Comparison of ENCODE assay signal across 8 cellular contexts in the genomic region with DNA sequence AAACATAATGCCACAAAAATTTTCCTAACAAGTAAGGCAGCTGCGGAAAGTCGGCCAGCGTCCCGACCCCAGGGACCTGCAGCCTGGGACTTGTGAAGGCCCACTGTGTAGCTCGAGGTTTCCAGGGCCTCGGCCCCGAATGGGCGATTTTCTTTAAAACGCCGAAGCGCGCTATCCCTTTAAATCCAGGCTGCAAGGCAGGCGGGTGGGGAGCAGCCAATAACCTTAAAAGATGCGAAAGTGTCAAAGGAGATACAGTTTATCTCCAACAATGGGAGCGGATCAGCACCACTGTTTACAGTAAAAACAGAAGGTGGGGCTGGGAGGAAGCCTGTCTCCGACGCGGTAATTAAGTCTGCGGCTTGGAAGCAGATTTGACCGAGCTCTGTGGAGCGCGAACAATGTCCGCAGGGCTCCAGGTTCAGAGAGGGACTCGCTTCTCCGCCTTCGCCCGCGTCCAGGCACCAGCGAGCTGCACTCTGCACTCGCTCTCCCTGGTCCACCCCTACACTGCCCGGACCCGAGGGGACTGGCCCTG.
A peak's percentile ranks its signal among the peaks of the same experiment; 100 is the strongest.
DNase-seq lines count a peak whose midpoint lies in the region; ATAC-seq lines count a peak whose summit lies in the region.

No MANE protein-coding gene starts in this region.

- H3K4me3 ChIP-seq in neuron (ENCODE audit: low read length), result peak overlapping the region; percentile 92

- H3K27me3 Mint-ChIP-seq in activated T-cell treated with anti-CD3 and anti-CD28 coated beads, Interleukin-2, amount 50 U/mL, for 24 hours, result peaks cover 30% of the 10 kb centered on the region

- no peaks in the 10 kb centered on the region for H3K9me3 Mint-ChIP-seq in activated T-cell treated with anti-CD3 and anti-CD28 coated beads, Interleukin-2, amount 50 U/mL, for 24 hours

- H3K4me1 ChIP-seq in neuron (ENCODE audit: insufficient read depth, low read length), result peaks cover 23% of the 10 kb centered on the region

- H3K36me3 Mint-ChIP-seq in activated T-cell treated with anti-CD3 and anti-CD28 coated beads, Interleukin-2, amount 50 U/mL, for 24 hours (ENCODE audit: low read depth), result peaks cover 6% of the 10 kb centered on the region

- peak overlapping the region; percentile 67 for H3K4me3 Mint-ChIP-seq in activated T-cell treated with anti-CD3 and anti-CD28 coated beads, Interleukin-2, amount 50 U/mL, for 24 hours

- H3K9me3 ChIP-seq in neuron (ENCODE audit: low read length), result no peaks in the 10 kb centered on the region

- H3K27me3 ChIP-seq in neuron (ENCODE audit: insufficient read depth, low read length), result no peaks in the 10 kb centered on the region

- ATAC-seq in HG02642 (IDR thresholded peaks at IDR 0.05; ENCODE audit: poor library complexity, unreplicated experiment), result no peak

- H3K36me3 ChIP-seq in neuron (ENCODE audit: insufficient read depth, low read length), result no peaks in the 10 kb centered on the region

- H3K27ac Mint-ChIP-seq in activated T-cell treated with anti-CD3 and anti-CD28 coated beads, Interleukin-2, amount 50 U/mL, for 24 hours, result peak overlapping the region; percentile 59

- H3K4me1 Mint-ChIP-seq in activated T-cell treated with anti-CD3 and anti-CD28 coated beads, Interleukin-2, amount 50 U/mL, for 24 hours (ENCODE audit: low read depth), result peaks cover 49% of the 10 kb centered on the region

- no peak overlapping the region for H2AFZ ChIP-seq in neuron (ENCODE audit: low read depth, low read length)

- DNase-seq in stimulated activated CD4-positive, alpha-beta T cell treated with anti-CD3 and anti-CD28 coated beads, Interleukin-1b, Interleukin-23, amount 100 ng/mL, for 48 hours, result peak; percentile 3
- no peak for DNase-seq in stimulated activated CD4-positive, alpha-beta T cell treated with anti-CD3 and anti-CD28 coated beads, Interleukin-15, amount 100 ng/mL, for 24 hours
- DNase-seq in NCI-H146 (lab: John Stamatoyannopoulos, UW) (peak; percentile 82), foreskin melanocyte (peak; percentile 55), COLO829 (ENCODE audit: low spot score) (no peak)
- DNase-seq in activated T-cell treated with anti-CD3 and anti-CD28 coated beads, Interleukin-2, amount 50 U/mL, for 24 hours, result no peak

Comparison
In these comparisons a context has a peak if more than half of its experiments do, and no peak if none do; other contexts are left out.
1. DNase-seq: peak in stimulated activated CD4-positive, alpha-beta T cell treated with anti-CD3 and anti-CD28 coated beads, Interleukin-1b, Interleukin-23, amount 100 ng/mL, for 48 hours (single experiment), NCI-H146 (single experiment) and foreskin melanocyte (single experiment); none in stimulated activated CD4-positive, alpha-beta T cell treated with anti-CD3 and anti-CD28 coated beads, Interleukin-15, amount 100 ng/mL, for 24 hours (single experiment), activated T-cell treated with anti-CD3 and anti-CD28 coated beads, Interleukin-2, amount 50 U/mL, for 24 hours (single experiment) and COLO829 (single experiment).